1 cellular context compared by ENCODE assay signal in genomic region chr22:39090426-39091064, GRCh38.
TF ChIP-seq lines count a peak whose summit lies in the region.

No MANE protein-coding gene starts in this region.

TF ChIP-seq in GM23338, 12 proteins besides CTCF, POLR2A, EP300 and RAD21 (continued from another document):
- TF ChIP-seq JUNB (IDR thresholded peaks at IDR 0.05; ENCODE audit: unreplicated experiment) (no peak), ZNF462 (CRISPR knock-in tag; IDR thresholded peaks at IDR 0.05) (no peak), EZH2phosphoT487 (IDR thresholded peaks at IDR 0.05; ENCODE audit: unreplicated experiment) (no peak), ZNF331 (CRISPR knock-in tag; IDR thresholded peaks at IDR 0.05; ENCODE audit: low read depth) (no peak), CREB1 (CRISPR knock-in tag; IDR thresholded peaks at IDR 0.05; ENCODE audit: low read depth) (no peak)
- TF ChIP-seq, protein P1, sequence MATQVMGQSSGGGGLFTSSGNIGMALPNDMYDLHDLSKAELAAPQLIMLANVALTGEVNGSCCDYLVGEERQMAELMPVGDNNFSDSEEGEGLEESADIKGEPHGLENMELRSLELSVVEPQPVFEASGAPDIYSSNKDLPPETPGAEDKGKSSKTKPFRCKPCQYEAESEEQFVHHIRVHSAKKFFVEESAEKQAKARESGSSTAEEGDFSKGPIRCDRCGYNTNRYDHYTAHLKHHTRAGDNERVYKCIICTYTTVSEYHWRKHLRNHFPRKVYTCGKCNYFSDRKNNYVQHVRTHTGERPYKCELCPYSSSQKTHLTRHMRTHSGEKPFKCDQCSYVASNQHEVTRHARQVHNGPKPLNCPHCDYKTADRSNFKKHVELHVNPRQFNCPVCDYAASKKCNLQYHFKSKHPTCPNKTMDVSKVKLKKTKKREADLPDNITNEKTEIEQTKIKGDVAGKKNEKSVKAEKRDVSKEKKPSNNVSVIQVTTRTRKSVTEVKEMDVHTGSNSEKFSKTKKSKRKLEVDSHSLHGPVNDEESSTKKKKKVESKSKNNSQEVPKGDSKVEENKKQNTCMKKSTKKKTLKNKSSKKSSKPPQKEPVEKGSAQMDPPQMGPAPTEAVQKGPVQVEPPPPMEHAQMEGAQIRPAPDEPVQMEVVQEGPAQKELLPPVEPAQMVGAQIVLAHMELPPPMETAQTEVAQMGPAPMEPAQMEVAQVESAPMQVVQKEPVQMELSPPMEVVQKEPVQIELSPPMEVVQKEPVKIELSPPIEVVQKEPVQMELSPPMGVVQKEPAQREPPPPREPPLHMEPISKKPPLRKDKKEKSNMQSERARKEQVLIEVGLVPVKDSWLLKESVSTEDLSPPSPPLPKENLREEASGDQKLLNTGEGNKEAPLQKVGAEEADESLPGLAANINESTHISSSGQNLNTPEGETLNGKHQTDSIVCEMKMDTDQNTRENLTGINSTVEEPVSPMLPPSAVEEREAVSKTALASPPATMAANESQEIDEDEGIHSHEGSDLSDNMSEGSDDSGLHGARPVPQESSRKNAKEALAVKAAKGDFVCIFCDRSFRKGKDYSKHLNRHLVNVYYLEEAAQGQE (IDR thresholded peaks at IDR 0.05; ENCODE audit: unreplicated experiment): no peak
TF ChIP-seq in GM23338: peak in this region for 0.
